19 cellular contexts compared by ENCODE assay signal in the genomic region with DNA sequence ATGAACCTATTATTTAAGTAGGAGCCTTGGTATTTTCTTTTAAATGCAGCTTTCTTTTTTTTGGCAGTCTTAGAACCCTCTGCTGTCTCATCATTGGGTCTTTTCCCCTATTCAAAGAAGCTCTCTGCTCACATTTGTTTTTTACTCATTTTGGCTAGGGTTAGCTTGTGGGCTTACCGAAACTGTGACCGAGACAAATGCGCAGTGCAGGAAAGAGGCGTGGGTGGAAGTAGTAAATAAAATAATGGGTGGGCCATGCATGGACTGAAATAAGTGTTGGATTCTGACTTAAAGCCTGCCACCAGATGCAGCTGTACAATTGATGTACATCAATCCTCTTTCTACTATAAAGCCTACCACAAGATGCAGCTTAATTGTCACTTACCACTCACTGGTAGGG.
"Had no signal": no experiment of that assay in that cellular context is flagged by ENCODE, and none has a peak within 500 bp of the region (broad histone marks: within the 10 kb centered on the region; RNA-seq: fewer than 3 reads in every experiment).

No MANE protein-coding gene starts in this region.

- H3K4me3 Mint-ChIP-seq: activated T-helper 1 cell treated with anti-CD3 and anti-CD28 coated beads, Interleukin-12 subunit alpha, Interleukin-12 subunit beta, Interleukin-2, Interleukin-4 antibody, amounts not matched to agents 30 ng/mL and 10 ng/mL and 1 ng/mL, durations not matched to agents 14 hours and 24 hours and 36 hours; memory B cell; naive thymus-derived CD4-positive, alpha-beta T cell; stimulated activated memory B cell treated with anti-CD40 and anti-IgM and Interleukin-4, amounts not matched to agents 10 μg/mL and 1 μg/mL and 100 μg/mL, for 72 hours had no signal

- H3K36me3 ChIP-seq: ascending aorta, breast epithelium, esophagus squamous epithelium, ovary, right lobe of liver had no signal

- H3K27me3 Mint-ChIP-seq: memory B cell; naive thymus-derived CD4-positive, alpha-beta T cell; stimulated activated memory B cell treated with anti-CD40 and anti-IgM and Interleukin-4, amounts not matched to agents 10 μg/mL and 1 μg/mL and 100 μg/mL, for 72 hours had no signal

- H3K9me3 Mint-ChIP-seq: activated T-helper 1 cell treated with anti-CD3 and anti-CD28 coated beads, Interleukin-12 subunit alpha, Interleukin-12 subunit beta, Interleukin-2, Interleukin-4 antibody, amounts not matched to agents 30 ng/mL and 10 ng/mL and 1 ng/mL, durations not matched to agents 14 hours and 24 hours and 36 hours; memory B cell had no signal

- DNase-seq: activated naive CD4-positive, alpha-beta T cell treated with Interleukin-2 at 50 U/mL for 16 hours; cerebellar nuclear complex; effector CD8-positive, alpha-beta T cell; esophagus squamous epithelium; hippocampal formation; kidney; left ventricle myocardium superior; mucosa of descending colon; naive thymus-derived CD4-positive, alpha-beta T cell; ovary; right lobe of liver; T-helper 1 cell; tibial artery had no signal

- H3K27ac ChIP-seq: ascending aorta, breast epithelium, esophagus squamous epithelium, ovary, right lobe of liver, tibial artery had no signal

- H3K4me3 ChIP-seq: ascending aorta, breast epithelium, esophagus squamous epithelium, mucosa of descending colon, ovary, right lobe of liver, smooth muscle cell, tibial artery had no signal

- H3K9me3 ChIP-seq: ascending aorta, breast epithelium, esophagus squamous epithelium, mucosa of descending colon, ovary, right lobe of liver, tibial artery had no signal

- H3K4me2 ChIP-seq: smooth muscle cell had no signal

- ATAC-seq: left ventricle myocardium superior; mucosa of descending colon; naive thymus-derived CD4-positive, alpha-beta T cell; right lobe of liver; stimulated activated memory B cell treated with anti-CD40 and anti-IgM and Interleukin-4, amounts not matched to agents 10 μg/mL and 1 μg/mL and 100 μg/mL, for 72 hours had no signal

- H3K27me3 ChIP-seq: ascending aorta, breast epithelium, esophagus squamous epithelium, ovary, right lobe of liver, tibial artery had no signal

- H3K27ac Mint-ChIP-seq: activated T-helper 1 cell treated with anti-CD3 and anti-CD28 coated beads, Interleukin-12 subunit alpha, Interleukin-12 subunit beta, Interleukin-2, Interleukin-4 antibody, amounts not matched to agents 30 ng/mL and 10 ng/mL and 1 ng/mL, durations not matched to agents 14 hours and 24 hours and 36 hours; memory B cell; stimulated activated memory B cell treated with anti-CD40 and anti-IgM and Interleukin-4, amounts not matched to agents 10 μg/mL and 1 μg/mL and 100 μg/mL, for 72 hours had no signal

- H3K4me1 ChIP-seq: breast epithelium had no signal
